19 cellular contexts compared by ENCODE assay signal in genomic region chr12:76180401-76181277, GRCh38.
"Had no signal": no experiment of that assay in that cellular context is flagged by ENCODE, and none has a peak within 500 bp of the region (broad histone marks: within the 10 kb centered on the region; RNA-seq: fewer than 3 reads in every experiment).

No MANE protein-coding gene starts in this region.

- ATAC-seq: activated naive CD4-positive, alpha-beta T cell treated with anti-CD3 and anti-CD28 coated beads, Interleukin-2, amount 50 U/mL, for 72 hours; activated T-cell treated with anti-CD3 and anti-CD28 coated beads, Interleukin-2, amount 50 U/mL, for 72 hours; upper lobe of right lung had no signal

- H3K4me1 ChIP-seq: upper lobe of right lung had no signal

- H3K36me3 Mint-ChIP-seq: activated naive CD4-positive, alpha-beta T cell treated with anti-CD3 and anti-CD28 coated beads, Interleukin-2, amount 50 U/mL, for 72 hours; mesothelial cell of epicardium had no signal

- H3K27ac Mint-ChIP-seq: activated naive CD4-positive, alpha-beta T cell treated with anti-CD3 and anti-CD28 coated beads, Interleukin-2, amount 50 U/mL, for 72 hours; activated T-cell treated with anti-CD3 and anti-CD28 coated beads, Interleukin-2, amount 50 U/mL, for 72 hours; mesothelial cell of epicardium; nephron had no signal

- DNase-seq: activated CD4-positive, alpha-beta T cell treated with anti-CD3 and anti-CD28 coated beads, Interleukin-2, amount 50 U/mL, for 4 hours; activated effector memory CD4-positive, alpha-beta T cell treated with anti-CD3 and anti-CD28 coated beads, Interleukin-2, amount 50 U/mL, for 16 hours; activated T-cell treated with anti-CD3 and anti-CD28 coated beads, Interleukin-2, amount 50 U/mL, for 72 hours; adrenal gland; cerebellar nuclear complex; cortex of kidney; effector CD4-positive, alpha-beta T cell; esophagus squamous epithelium; hippocampal formation; nucleus accumbens; retina; T-helper 2 cell; upper lobe of right lung; WERI-Rb-1 had no signal

- H3K4me3 Mint-ChIP-seq: activated T-cell treated with anti-CD3 and anti-CD28 coated beads, Interleukin-2, amount 50 U/mL, for 72 hours; mesothelial cell of epicardium; nephron had no signal

- H3K9me3 ChIP-seq: adrenal gland, esophagus squamous epithelium, thoracic aorta, upper lobe of right lung had no signal

- H3K27me3 ChIP-seq: adrenal gland, esophagus squamous epithelium, upper lobe of right lung had no signal

- H3K36me3 ChIP-seq: adrenal gland, esophagus squamous epithelium, thoracic aorta, upper lobe of right lung, WERI-Rb-1 had no signal

- H3K9me3 Mint-ChIP-seq: activated naive CD4-positive, alpha-beta T cell treated with anti-CD3 and anti-CD28 coated beads, Interleukin-2, amount 50 U/mL, for 72 hours; activated T-cell treated with anti-CD3 and anti-CD28 coated beads, Interleukin-2, amount 50 U/mL, for 72 hours; mesothelial cell of epicardium; nephron had no signal

- H3K27ac ChIP-seq: adrenal gland, esophagus squamous epithelium, thoracic aorta, upper lobe of right lung, WERI-Rb-1 had no signal

- H3K4me3 ChIP-seq: adrenal gland, esophagus squamous epithelium, lung, thoracic aorta, upper lobe of right lung had no signal
